16 cellular contexts compared by ENCODE assay signal in genomic region chr12:62924084-62924483, GRCh38. TPM values are rescaled to one million over a fixed set of nuclear protein-coding genes. Genes with fewer than 3 reads are reported as not detected.
A peak's percentile ranks its signal among the peaks of the same experiment; 100 is the strongest.
DNase-seq lines count a peak whose midpoint lies in the region; ATAC-seq and TF ChIP-seq lines count a peak whose summit lies in the region.
"Had no signal": no experiment of that assay in that cellular context is flagged by ENCODE, and none has a peak within 500 bp of the region (broad histone marks: within the 10 kb centered on the region; RNA-seq: fewer than 3 reads in every experiment).

No MANE protein-coding gene starts in this region.

- no peak overlapping the region for H3K9ac ChIP-seq in mesenchymal stem cell (ENCODE audit: low read length)
- H3K9ac ChIP-seq: BLaER1 had no signal

- ATAC-seq in GM21390 (IDR thresholded peaks at IDR 0.05; ENCODE audit: unreplicated experiment) = no peak
- ATAC-seq: HCT116 had no signal

- H3K27me3 ChIP-seq in mesenchymal stem cell (ENCODE audit: control insufficient read depth in 1 of 2, insufficient read depth in 1 of 2, low read length in 2 of 2) (peaks cover 0 to 6% of the 10 kb centered on the region in 2 experiments), tibial artery (no peaks in the 10 kb centered on the region)
- H3K27me3 ChIP-seq: BLaER1 had no signal

- DNase-seq in mesenchymal stem cell (no peak), SKM-1 (lab: John Stamatoyannopoulos, UW; ENCODE audit: unreplicated experiment) (no peak), tibial artery (no peak)
- DNase-seq: 8988T; CD4-positive, alpha-beta memory T cell; DMS153; DMS79; GDM1; GOT3; H7 had no signal

- no peak overlapping the region for H2BK5ac ChIP-seq in mesenchymal stem cell (ENCODE audit: low read depth, low read length, poor library complexity, severe bottlenecking)

- no peak overlapping the region for H2AFZ ChIP-seq in mesenchymal stem cell (ENCODE audit: low read depth, low read length)

- H3K23ac ChIP-seq in mesenchymal stem cell (ENCODE audit: low read length in 2 of 2) = no peak overlapping the region

- no peak overlapping the region for H2BK12ac ChIP-seq in mesenchymal stem cell (ENCODE audit: low read length in 2 of 2)

- H3K36me3 ChIP-seq in HEK293 (ENCODE audit: control insufficient read depth in 2 of 2, insufficient read depth in 1 of 2, low read length in 2 of 2) (no peaks in the 10 kb centered on the region), mesenchymal stem cell (ENCODE audit: control insufficient read depth in 1 of 2, insufficient read depth in 2 of 2, low read depth in 1 of 2, low read length in 2 of 2) (no peaks in the 10 kb centered on the region), tibial artery (no peaks in the 10 kb centered on the region)
- H3K36me3 ChIP-seq: BLaER1 had no signal

- H2BK15ac ChIP-seq in mesenchymal stem cell (ENCODE audit: low read depth, poor library complexity, severe bottlenecking) = no peak overlapping the region

- no peak overlapping the region for H3K27ac ChIP-seq in HEK293 (ENCODE audit: extremely low read depth, low read depth, low read length)
- peak overlapping the region; percentile 47 for H3K27ac ChIP-seq in angular gyrus (ENCODE audit: low read depth, low read length)
- H3K27ac ChIP-seq in mesenchymal stem cell (ENCODE audit: low read length, poor library complexity, severe bottlenecking) = no peak overlapping the region
- H3K27ac ChIP-seq in temporal lobe (ENCODE audit: low read depth, low read length) = peak overlapping the region; percentile 54
- H3K27ac ChIP-seq in tibial artery = no peak overlapping the region
- H3K27ac ChIP-seq: BLaER1 had no signal

- H3K9me3 ChIP-seq in HEK293 (ENCODE audit: control insufficient read depth, insufficient read depth, low read depth, low read length) = no peaks in the 10 kb centered on the region
- H3K9me3 ChIP-seq in mesenchymal stem cell (ENCODE audit: control insufficient read depth, low read length) = no peaks in the 10 kb centered on the region
- no peaks in the 10 kb centered on the region for H3K9me3 ChIP-seq in tibial artery
- H3K9me3 ChIP-seq: BLaER1 had no signal

- H4K91ac ChIP-seq in mesenchymal stem cell (ENCODE audit: low read length) = no peak overlapping the region

- no peak overlapping the region for H3K4ac ChIP-seq in mesenchymal stem cell (ENCODE audit: low read depth in 1 of 2, low read length in 2 of 2)

- peak overlapping the region; percentile 31 for H2AK5ac ChIP-seq in mesenchymal stem cell (ENCODE audit: low read length, severe bottlenecking)

- H3K18ac ChIP-seq in mesenchymal stem cell (ENCODE audit: low read depth in 1 of 2, low read length in 2 of 2) = no peak overlapping the region

- H3K79me1 ChIP-seq in mesenchymal stem cell (replicated peaks; ENCODE audit: low read length, poor library complexity, severe bottlenecking) = peaks cover 11% of the 10 kb centered on the region

- H3K4me2 ChIP-seq in mesenchymal stem cell (ENCODE audit: low read length, poor library complexity, severe bottlenecking) = no peak overlapping the region
- H3K4me2 ChIP-seq: BLaER1 had no signal

- H3K14ac ChIP-seq in mesenchymal stem cell (ENCODE audit: low read length in 2 of 2) = no peak overlapping the region

- H2BK120ac ChIP-seq in mesenchymal stem cell (ENCODE audit: low read depth, low read length) = no peak overlapping the region

- 74% methylated on average over 2 of the region's 2 CpGs for WGBS in mesenchymal stem cell

- no peak overlapping the region for H3K4me3 ChIP-seq in HEK293 (ENCODE audit: low read depth, low read length)
- H3K4me3 ChIP-seq in mesenchymal stem cell (ENCODE audit: insufficient read depth in 1 of 2, low read depth in 1 of 2, low read length in 2 of 2) = no peak overlapping the region
- H3K4me3 ChIP-seq in tibial artery = no peak overlapping the region
- H3K4me3 ChIP-seq: BLaER1 had no signal

- H3K4me1 ChIP-seq in HEK293 (ENCODE audit: control insufficient read depth, insufficient read depth, low read length) (peaks cover 13% of the 10 kb centered on the region), mesenchymal stem cell (ENCODE audit: control insufficient read depth, insufficient read depth, low read depth, low read length) (peaks cover 8% of the 10 kb centered on the region), tibial artery (peaks cover 0 to 3% (median 2%) of the 10 kb centered on the region in 4 donors)

- TF ChIP-seq CTCF in HEK293 (tag by site-specific recombination; IDR thresholded peaks at IDR 0.05) = no peak
- no peak for TF ChIP-seq CTCF in tibial artery (IDR thresholded peaks at IDR 0.05)

- intact Hi-C loops in tibial artery (cut with DNase I; ENCODE audit: low total_unique reads) = no loop called here

- CTCF ChIA-PET in HEK293 (lab: Yijun Ruan, JAX) = interaction anchor here (1.2 kb wide), 1 partner anchor 144 kb away, joined by 3 read pairs; no protein-coding TSS in a partner anchor

- no peak overlapping the region for H4K8ac ChIP-seq in mesenchymal stem cell (ENCODE audit: low read length)

- POLR2A ChIA-PET in HEK293 (lab: Yijun Ruan, JAX) = no interaction called here

TF ChIP-seq in HEK293, 187 proteins besides CTCF, POLR2A, EP300 and RAD21:
- peak; percentile 83 for TF ChIP-seq SP7 (tag by site-specific recombination; IDR thresholded peaks at IDR 0.05)
- no peak for TF ChIP-seq ZSCAN5A (tag by site-specific recombination; IDR thresholded peaks at IDR 0.05)

RNA-seq across cellular contexts. Expression of gene PPM1H, which starts 10.9 kb away (rescaled TPM):
- polyA plus RNA-seq in mesenchymal stem cell (2013, experiment 1 of 2) = 1.0 TPM
- 1.1 TPM for polyA plus RNA-seq in mesenchymal stem cell (2013, experiment 2 of 2)
- total RNA-seq in temporal lobe = 10.1 TPM
- polyA plus RNA-seq: CD4-positive, alpha-beta memory T cell had no signal

Comparison
In these comparisons a context has a peak if more than half of its experiments do, and no peak if none do; other contexts are left out.
1. H3K27ac ChIP-seq: peak in angular gyrus (single experiment) and temporal lobe (single experiment); none in HEK293 (single experiment), mesenchymal stem cell (single experiment) and tibial artery (0 of 2).